Comparison of ENCODE assay signal across 16 cellular contexts in the genomic region with DNA sequence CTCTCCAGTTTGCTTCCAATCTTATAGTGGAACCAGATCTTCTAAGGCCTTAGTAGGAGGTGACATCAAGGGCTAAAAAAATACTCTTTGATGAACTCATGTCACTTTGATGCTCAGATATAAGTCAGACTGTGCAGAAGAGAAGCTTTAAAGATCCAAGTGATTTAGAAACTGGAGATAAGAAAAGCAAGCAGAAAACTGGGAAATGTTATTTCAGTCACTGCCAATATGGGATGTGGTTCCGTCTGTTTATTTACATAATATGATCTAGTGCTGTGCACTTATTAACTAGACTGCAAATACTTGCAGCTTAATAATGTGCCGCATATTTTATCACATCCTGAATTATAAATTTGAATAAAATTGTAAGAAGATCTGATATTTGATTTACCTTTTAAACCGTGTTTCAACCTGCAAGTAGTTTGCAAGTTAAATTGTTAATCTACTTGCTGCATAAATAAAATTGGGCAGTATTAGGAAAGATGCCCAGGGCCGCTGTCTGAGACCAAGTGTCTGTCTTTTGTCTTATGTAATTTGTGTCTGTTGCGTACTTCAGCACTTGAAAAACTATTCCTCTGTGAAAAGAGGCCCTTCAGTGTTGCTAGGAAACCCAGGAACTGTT. TPM values are rescaled to one million over a fixed set of nuclear protein-coding genes. Genes with fewer than 3 reads are reported as not detected.
DNase-seq lines count a peak whose midpoint lies in the region; ATAC-seq, FAIRE-seq and TF ChIP-seq lines count a peak whose summit lies in the region.
"Had no signal": no experiment of that assay in that cellular context is flagged by ENCODE, and none has a peak within 500 bp of the region (broad histone marks: within the 10 kb centered on the region; RNA-seq: fewer than 3 reads in every experiment).

No MANE protein-coding gene starts in this region.

- intact Hi-C loops in HepG2 (cut with micrococcal nuclease; ENCODE audit: unreplicated experiment) (loop anchor here (1.0 kb wide), 2 partner anchors 19 to 80 kb away; no protein-coding TSS in a partner anchor), spleen (cut with DNase I; ENCODE audit: low total_unique reads) (no loop called here)
- intact Hi-C loops in naive thymus-derived CD4-positive, alpha-beta T cell (cut with micrococcal nuclease), result no loop called here

- TF ChIP-seq POLR2A in A549 (IDR thresholded peaks at IDR 0.05; ENCODE audit: low read length) (no peak), HepG2 (IDR thresholded peaks at IDR 0.05; ENCODE audit: insufficient read depth in 1 of 2, low read depth in 2 of 2, low read length in 2 of 2) (no peak), spleen (IDR thresholded peaks at IDR 0.05) (no peak)

- DNase-seq in A549 (ENCODE audit: low read depth in 1 of 2, low spot score in 1 of 2) (peak in 1 of 2 experiments; percentile 37), LNCaP clone FGC (ENCODE audit: low read depth) (peak; percentile 76), astrocyte (ENCODE audit: low read depth) (peak; percentile 16), HepG2 (ENCODE audit: low spot score) (peak; percentile 94), spleen (no peak), A172 (ENCODE audit: low spot score) (no peak), HCEC 1CT (no peak)
- no peak for DNase-seq in naive thymus-derived CD4-positive, alpha-beta T cell
- DNase-seq: dermis blood vessel endothelial cell, foreskin keratinocyte, IMR-90, kidney, NCI-H1694 treated with DMSO at 0.1 percent for 48 hours had no signal

- H3K9ac ChIP-seq in astrocyte (ENCODE audit: low read length), result no peak overlapping the region
- H3K9ac ChIP-seq in HepG2 (ENCODE audit: insufficient read depth, low read depth, low read length), result no peak overlapping the region

- H3K4me2 ChIP-seq in A549, result peak overlapping the region; percentile 75
- H3K4me2 ChIP-seq in astrocyte (ENCODE audit: low read length), result no peak overlapping the region
- H3K4me2 ChIP-seq in HepG2 (ENCODE audit: low read depth, low read length), result peak overlapping the region; percentile 41

- no peaks in the 10 kb centered on the region for H3K36me3 ChIP-seq in astrocyte (ENCODE audit: insufficient read depth, low read length)
- peaks cover 8 to 19% of the 10 kb centered on the region in 2 experiments for H3K36me3 ChIP-seq in HepG2 (replicated peaks in 1 of 2; ENCODE audit: control insufficient read depth in 1 of 2, insufficient read depth in 2 of 2, low read length in 2 of 2)
- no peaks in the 10 kb centered on the region for H3K36me3 ChIP-seq in naive thymus-derived CD4-positive, alpha-beta T cell (ENCODE audit: control insufficient read depth in 2 of 3, insufficient read depth in 3 of 3, low read length in 3 of 3)
- H3K36me3 ChIP-seq in spleen, result no peaks in the 10 kb centered on the region
- H3K36me3 ChIP-seq: neutrophil had no signal

- H3K4me3 Mint-ChIP-seq in astrocyte (ENCODE audit: unreplicated experiment), result no peak overlapping the region
- H3K4me3 Mint-ChIP-seq in naive thymus-derived CD4-positive, alpha-beta T cell, result no peak overlapping the region
- H3K4me3 Mint-ChIP-seq: activated naive CD8-positive, alpha-beta T cell had no signal

- no peak overlapping the region for H3K27ac Mint-ChIP-seq in astrocyte (ENCODE audit: unreplicated experiment)
- no peak overlapping the region for H3K27ac Mint-ChIP-seq in naive thymus-derived CD4-positive, alpha-beta T cell
- H3K27ac Mint-ChIP-seq: activated naive CD8-positive, alpha-beta T cell had no signal

- H3K27me3 ChIP-seq in astrocyte (ENCODE audit: insufficient read depth, low read length), result no peaks in the 10 kb centered on the region
- H3K27me3 ChIP-seq in HepG2 (ENCODE audit: control insufficient read depth in 1 of 2, insufficient read depth in 2 of 2, low read length in 2 of 2), result no peaks in the 10 kb centered on the region
- no peaks in the 10 kb centered on the region for H3K27me3 ChIP-seq in naive thymus-derived CD4-positive, alpha-beta T cell (ENCODE audit: control insufficient read depth in 2 of 2, insufficient read depth in 2 of 2, low read length in 2 of 2)
- peaks cover 0 to 7% (median 0%) of the 10 kb centered on the region in 7 donors for H3K27me3 ChIP-seq in spleen (replicated peaks in 1 of 7)
- H3K27me3 ChIP-seq: foreskin keratinocyte had no signal

- 0 out of 3 replicates have a peak overlapping the region, but pooled peaks have one; percentile 11 for H3K4me3 ChIP-seq in A549
- no peak overlapping the region for H3K4me3 ChIP-seq in LNCaP clone FGC (ENCODE audit: low read depth, low read length)
- no peak overlapping the region for H3K4me3 ChIP-seq in astrocyte (ENCODE audit: insufficient read depth, low read depth, low read length)
- H3K4me3 ChIP-seq in HepG2 (replicated peaks in 1 of 3; ENCODE audit: insufficient read depth in 1 of 3, low read depth in 2 of 3, low read length in 3 of 3), result no peak overlapping the region; a peak in 1 of 6 replicates
- no peak overlapping the region for H3K4me3 ChIP-seq in naive thymus-derived CD4-positive, alpha-beta T cell (ENCODE audit: low read length)
- no peak overlapping the region for H3K4me3 ChIP-seq in spleen

- no peak for TF ChIP-seq CTCF in A549 (IDR thresholded peaks at IDR 0.05)
- no peak for TF ChIP-seq CTCF in LNCaP clone FGC (IDR thresholded peaks at IDR 0.05; ENCODE audit: control insufficient read depth, extremely low read depth, insufficient read depth)
- TF ChIP-seq CTCF in astrocyte (IDR thresholded peaks at IDR 0.05; ENCODE audit: insufficient read depth, low read depth, low read length), result no peak
- no peak for TF ChIP-seq CTCF in HepG2 (CRISPR knock-in tag; IDR thresholded peaks at IDR 0.05)
- TF ChIP-seq CTCF in spleen (IDR thresholded peaks at IDR 0.05 in 8 of 11, conservative IDR thresholded peaks at IDR 0.05 in 3 of 11), result no peak

- ATAC-seq in A549 (peak in 1 of 2 experiments; percentile 68; a peak in 3 of 6 replicates), HepG2 (peak; percentile 91)
- ATAC-seq in naive thymus-derived CD4-positive, alpha-beta T cell, result no peak
- ATAC-seq: foreskin keratinocyte had no signal

- H3K36me3 Mint-ChIP-seq in astrocyte (ENCODE audit: low read depth, unreplicated experiment), result peaks cover 4% of the 10 kb centered on the region
- peaks cover 0 to 11% (median 0%) of the 10 kb centered on the region in 5 donors for H3K36me3 Mint-ChIP-seq in naive thymus-derived CD4-positive, alpha-beta T cell

- no peak overlapping the region for H2AFZ ChIP-seq in astrocyte (ENCODE audit: low read depth, low read length)
- no peak overlapping the region for H2AFZ ChIP-seq in HepG2 (ENCODE audit: low read length)

- H4K20me1 ChIP-seq in astrocyte (ENCODE audit: insufficient read depth, low read length) (no peaks in the 10 kb centered on the region), HepG2 (ENCODE audit: insufficient read depth, low read length) (peaks cover 84% of the 10 kb centered on the region)

- H3K79me2 ChIP-seq in astrocyte (ENCODE audit: insufficient read depth, low read length), result no peaks in the 10 kb centered on the region
- peaks cover 90% of the 10 kb centered on the region for H3K79me2 ChIP-seq in HepG2 (ENCODE audit: insufficient read depth, low read length)

- CTCF ChIA-PET in A549 (lab: Yijun Ruan, JAX), result no interaction called here
- CTCF ChIA-PET in HepG2 (lab: Yijun Ruan, JAX; ENCODE audit: low intra/inter-chr PET ratio, low total read pairs), result no interaction called here
- CTCF ChIA-PET in naive thymus-derived CD4-positive, alpha-beta T cell (lab: Charles Lee), result no interaction called here

- peaks cover 3% of the 10 kb centered on the region for H3K4me1 Mint-ChIP-seq in astrocyte (ENCODE audit: low read depth, unreplicated experiment)
- peaks cover 0 to 2% (median 0%) of the 10 kb centered on the region in 7 donors for H3K4me1 Mint-ChIP-seq in naive thymus-derived CD4-positive, alpha-beta T cell

- TF ChIP-seq EP300 in A549 (IDR thresholded peaks at IDR 0.05) (no peak), HepG2 (IDR thresholded peaks at IDR 0.05; ENCODE audit: low read depth in 2 of 2, low read length in 2 of 2) (peak in 1 of 2 experiments; percentile 97; a peak in 2 of 4 replicates), HepG2 (CRISPR knock-in tag; IDR thresholded peaks at IDR 0.05; ENCODE audit: borderline replicate concordance) (peak; percentile 94)

- H3K9me3 ChIP-seq in A549, result no peaks in the 10 kb centered on the region
- no peaks in the 10 kb centered on the region for H3K9me3 ChIP-seq in astrocyte (ENCODE audit: insufficient read depth, low read depth, low read length)
- no peaks in the 10 kb centered on the region for H3K9me3 ChIP-seq in HepG2 (ENCODE audit: low read length)
- H3K9me3 ChIP-seq in naive thymus-derived CD4-positive, alpha-beta T cell (ENCODE audit: control insufficient read depth in 2 of 3, low read length in 3 of 3), result no peaks in the 10 kb centered on the region
- no peaks in the 10 kb centered on the region for H3K9me3 ChIP-seq in spleen
- H3K9me3 ChIP-seq: neutrophil had no signal

- H3K27ac ChIP-seq in A549 (no peak overlapping the region), astrocyte (ENCODE audit: low read depth, low read length) (no peak overlapping the region), HepG2 (ENCODE audit: extremely low read length, insufficient read depth, low read length) (peak overlapping the region; percentile 58), spleen (no peak overlapping the region)
- H3K27ac ChIP-seq in naive thymus-derived CD4-positive, alpha-beta T cell (ENCODE audit: low read depth, low read length), result no peak overlapping the region
- H3K27ac ChIP-seq: foreskin keratinocyte, neutrophil had no signal

- POLR2A ChIA-PET in A549 (lab: Yijun Ruan, JAX) (interaction anchor here (0.6 kb wide), 1 partner anchor 22 kb away, joined by 3 read pairs; no protein-coding TSS in a partner anchor), HepG2 (lab: Yijun Ruan, JAX) (interaction anchor here (0.8 to 1.5 kb wide), 12 partner anchors 9 to 101 kb away, joined by 3 to 18 read pairs (median 4); partner anchors contain the start of gene CXADR)
- POLR2A ChIA-PET in naive thymus-derived CD4-positive, alpha-beta T cell (lab: Charles Lee), result no interaction called here

- FAIRE-seq in A549 (lab: Jason Lieb, UNC) (no peak), astrocyte (lab: Jason Lieb, UNC) (no peak), HepG2 (lab: Jason Lieb, UNC) (peak; percentile 91)
- FAIRE-seq: GM18507 had no signal

- H3K27me3 Mint-ChIP-seq in astrocyte (ENCODE audit: low read depth, unreplicated experiment), result no peaks in the 10 kb centered on the region
- H3K27me3 Mint-ChIP-seq in naive thymus-derived CD4-positive, alpha-beta T cell, result peaks cover 0 to 10% (median 3%) of the 10 kb centered on the region in 5 donors
- H3K27me3 Mint-ChIP-seq: activated naive CD8-positive, alpha-beta T cell had no signal

- peaks cover 2% of the 10 kb centered on the region for H3K9me3 Mint-ChIP-seq in astrocyte (ENCODE audit: unreplicated experiment)
- H3K9me3 Mint-ChIP-seq in naive thymus-derived CD4-positive, alpha-beta T cell, result peaks cover 0 to 5% (median 0%) of the 10 kb centered on the region in 11 donors

- H3K4me1 ChIP-seq in A549, result peaks cover 23% of the 10 kb centered on the region; the same call in 2 of the 3 replicates
- no peaks in the 10 kb centered on the region for H3K4me1 ChIP-seq in astrocyte (ENCODE audit: insufficient read depth, low read length)
- peaks cover 92% of the 10 kb centered on the region for H3K4me1 ChIP-seq in HepG2 (ENCODE audit: insufficient read depth, low read length)
- no peaks in the 10 kb centered on the region for H3K4me1 ChIP-seq in naive thymus-derived CD4-positive, alpha-beta T cell (ENCODE audit: control insufficient read depth in 2 of 2, insufficient read depth in 2 of 2, low read length in 2 of 2)
- H3K4me1 ChIP-seq in spleen, result no peaks in the 10 kb centered on the region

- in situ Hi-C loops in HepG2 (cut with HindIII; ENCODE audit: extremely low pct_ligation_motif_present, low pct_unique_long_range_greater_than_20kb), result no loop called here

- TF ChIP-seq RAD21 in A549 (conservative IDR thresholded peaks at IDR 0.05 in 1 of 2, IDR thresholded peaks at IDR 0.05 in 1 of 2), result no peak
- TF ChIP-seq RAD21 in HepG2 (CRISPR knock-in tag; IDR thresholded peaks at IDR 0.05), result no peak

- no TSS peak for BruUV-seq in HepG2 (replicated peaks; lab: Mats Ljungman, UMichigan)

- 3% methylated on average over 5 of the region's 5 CpGs for WGBS in A549 (ENCODE audit: missing lambda C conversion rate)
- WGBS in HepG2 (ENCODE audit: low lambda C conversion rate), result 4% methylated on average over 5 of the region's 5 CpGs
- WGBS in spleen, 5 donors, result 69 to 81% (median 74%) methylated on average over 5 of the region's 5 CpGs

RNA-seq across cellular contexts. Expression of gene CXADR, which starts 29.6 kb away (rescaled TPM):
- polyA plus RNA-seq in A549 (2011; rRNA removed), result 20.3 and 21.7 TPM in 2 replicates
- 2.7 and 3.0 TPM in 2 replicates for polyA plus RNA-seq in A549 (2012; cell fraction: cytosol; rRNA removed)
- polyA plus RNA-seq in A549 (2012; cell fraction: nucleus; rRNA removed), result 1.4 and 1.6 TPM in 2 replicates
- polyA plus RNA-seq in A549 (2017; fragmentation: RNase III; extraction: RNeasy Plus Mini Kit Qiagen cat#74134 plus additional on column Dnase treatment), result 6.4 to 7.7 TPM (median 6.6 TPM) in 3 replicates
- 16.8 and 19.7 TPM in 2 replicates for polyA minus RNA-seq in A549 (2011; rRNA and poly(A)+ RNA removed)
- 20.2 and 30.6 TPM in 2 replicates for total RNA-seq in astrocyte
- 57.0 and 86.8 TPM in 2 replicates for total RNA-seq in HepG2 (2016; rRNA removed; fragmentation: Illumina TruSeq; extraction: Trizol)
- total RNA-seq in HepG2 (2016; cell fraction: cytosol; rRNA removed; fragmentation: Illumina TruSeq; extraction: Trizol; ENCODE audit: low read depth), result 14.2 and 17.8 TPM in 2 replicates
- total RNA-seq in HepG2 (2016; cell fraction: insoluble cytoplasmic fraction; rRNA removed; fragmentation: Illumina TruSeq; extraction: Trizol), result 62.4 and 88.2 TPM in 2 replicates
- total RNA-seq in HepG2 (2016; cell fraction: membrane; rRNA removed; fragmentation: Illumina TruSeq; extraction: Trizol), result 25.0 and 25.5 TPM in 2 replicates
- 97.8 and 106 TPM in 2 replicates for total RNA-seq in HepG2 (2016; cell fraction: nucleus; rRNA removed; fragmentation: Illumina TruSeq; extraction: Trizol)
- polyA plus RNA-seq in HepG2 (2011; rRNA removed), result 99.1 and 110 TPM in 2 replicates
- 56.1 and 93.3 TPM in 2 replicates for polyA plus RNA-seq in HepG2 (2011; cell fraction: cytosol; rRNA removed)
- 22.6 and 33.0 TPM in 2 replicates for polyA plus RNA-seq in HepG2 (2011; cell fraction: nucleus; rRNA removed)
- polyA plus RNA-seq in HepG2 (2012), result 106 and 129 TPM in 2 replicates
- polyA plus RNA-seq in HepG2 (2016; cell fraction: cytosol; fragmentation: Illumina TruSeq; extraction: Trizol; ENCODE audit: low read depth), result 4.7 and 5.7 TPM in 2 replicates
- 32.4 and 34.8 TPM in 2 replicates for polyA plus RNA-seq in HepG2 (2016; cell fraction: insoluble cytoplasmic fraction; fragmentation: Illumina TruSeq; extraction: Trizol; ENCODE audit: low read depth)
- 8.7 and 9.3 TPM in 2 replicates for polyA plus RNA-seq in HepG2 (2016; cell fraction: membrane; fragmentation: Illumina TruSeq; extraction: Trizol; ENCODE audit: low read depth)
- polyA plus RNA-seq in HepG2 (2016; cell fraction: nucleus; fragmentation: Illumina TruSeq; extraction: Trizol; ENCODE audit: insufficient read depth, low read depth), result 64.8 and 73.1 TPM in 2 replicates
- 48.0 and 115 TPM in 2 replicates for polyA minus RNA-seq in HepG2 (2011; rRNA and poly(A)+ RNA removed; ENCODE audit: low replicate concordance)
- 120 and 127 TPM in 2 replicates for polyA minus RNA-seq in HepG2 (2011; cell fraction: cytosol; rRNA and poly(A)+ RNA removed)
- polyA minus RNA-seq in HepG2 (2011; cell fraction: nucleus; rRNA and poly(A)+ RNA removed), result 218 and 225 TPM in 2 replicates
- 1 to 10 TPM in 1 of 5 experiments, under 1 TPM in 4; 0.12 to 1.8 (median 0.51) TPM for total RNA-seq in naive thymus-derived CD4-positive, alpha-beta T cell
- polyA plus RNA-seq in naive thymus-derived CD4-positive, alpha-beta T cell, result 1 to 10 TPM; 1.5 to 2.4 TPM
- 10 to 100 TPM in 1 of 7 donors, 1 to 10 TPM in 6; 1.5 to 10.7 (median 4.8) TPM for total RNA-seq in spleen
- polyA plus RNA-seq in spleen, result under 1 TPM; 0.11 to 0.29 (median 0.29) TPM
- total RNA-seq in A172 (2014; rRNA removed; shearing (Covaris generic)), result 4.3 and 5.3 TPM in 2 replicates

Comparison
In these comparisons a context has a peak if more than half of its experiments do, and no peak if none do; other contexts are left out.
1. DNase-seq: peak in LNCaP clone FGC (single experiment), astrocyte (single experiment) and HepG2 (single experiment); none in naive thymus-derived CD4-positive, alpha-beta T cell (0 of 9), spleen (single experiment), A172 (single experiment) and HCEC 1CT (single experiment).
2. Of the 38 proteins assayed by ChIP-seq in both HepG2 and A549: peak only in HepG2: BHLHE40, EP300, FOSL2, HDAC2, JUNB and TP53; only in A549: none; in both: none; in neither: 31; mixed calls (peak in some experiments, not most) for 1.